Comparison of ENCODE assay signal across 1 cellular context in the genomic region with DNA sequence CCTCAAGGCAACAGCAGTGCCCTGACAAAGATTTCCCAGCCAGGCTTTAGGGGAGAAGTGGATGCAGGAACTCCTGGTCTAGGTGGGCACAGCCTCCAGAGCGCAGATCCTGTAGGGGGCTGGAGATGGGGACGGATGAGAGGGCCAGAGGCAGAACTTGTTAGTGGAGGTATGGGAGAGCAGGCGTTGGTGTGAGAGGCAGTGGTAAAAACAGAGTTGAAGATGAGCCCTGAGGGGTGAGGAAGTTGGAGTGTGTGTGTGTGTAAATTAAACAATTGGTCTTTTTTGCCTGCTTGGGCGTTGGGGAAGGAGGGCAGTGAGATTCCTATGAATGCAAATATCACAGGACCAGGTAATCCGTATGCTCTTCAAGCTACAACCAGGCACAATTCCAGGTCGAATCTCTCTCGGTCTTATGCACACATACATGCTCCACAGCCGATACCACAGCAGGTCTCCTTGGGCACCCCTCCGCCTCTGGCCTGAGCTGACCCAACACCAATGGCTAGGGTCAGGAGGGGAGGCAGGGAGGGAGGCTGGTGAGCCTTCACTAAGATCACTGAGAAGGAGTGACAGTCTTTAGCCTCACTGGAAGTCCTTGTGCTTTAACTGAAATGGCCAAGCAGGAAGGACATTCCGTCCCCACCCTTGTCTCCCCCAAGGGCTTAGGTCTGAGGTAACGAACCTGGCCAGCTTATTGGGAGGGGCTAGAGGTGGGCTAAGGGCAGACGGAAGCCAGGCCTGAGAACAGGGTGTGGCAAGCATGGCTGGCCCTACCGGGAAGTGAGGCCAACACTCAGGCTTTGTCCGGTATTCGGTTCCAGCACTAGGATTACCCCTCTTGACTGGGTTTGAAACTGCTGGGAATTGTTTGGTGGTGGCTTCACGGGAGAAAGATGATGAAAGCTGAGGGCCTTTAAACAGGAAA.
TF ChIP-seq lines count a peak whose summit lies in the region.

No MANE protein-coding gene starts in this region.

TF ChIP-seq in IMR-90, 13 proteins besides CTCF, POLR2A, EP300 and RAD21:
- TF ChIP-seq CEBPB (IDR thresholded peaks at IDR 0.05; ENCODE audit: low read depth, low read length) (no peak), MAFK (IDR thresholded peaks at IDR 0.05; ENCODE audit: low read depth, low read length) (no peak), BHLHE40 (IDR thresholded peaks at IDR 0.05; ENCODE audit: low read depth, low read length) (no peak), FOS (IDR thresholded peaks at IDR 0.05; ENCODE audit: low read depth, low read length) (no peak), MAZ (IDR thresholded peaks at IDR 0.05; ENCODE audit: borderline replicate concordance, low read depth, low read length) (no peak), MXI1 (IDR thresholded peaks at IDR 0.05; ENCODE audit: borderline replicate concordance, low read depth, low read length) (no peak), RFX5 (IDR thresholded peaks at IDR 0.05; ENCODE audit: low read depth, low read length) (no peak), CHD1 (IDR thresholded peaks at IDR 0.05; ENCODE audit: low read depth, low read length) (no peak), NFE2L2 (IDR thresholded peaks at IDR 0.05; ENCODE audit: low read depth, low read length) (no peak), SMC3 (IDR thresholded peaks at IDR 0.05; ENCODE audit: low read depth, low read length) (no peak), RCOR1 (IDR thresholded peaks at IDR 0.05; ENCODE audit: insufficient replicate concordance, low read length) (no peak), ELK1 (IDR thresholded peaks at IDR 0.05; ENCODE audit: borderline replicate concordance, low read depth, low read length) (no peak)
- TF ChIP-seq, protein P1, sequence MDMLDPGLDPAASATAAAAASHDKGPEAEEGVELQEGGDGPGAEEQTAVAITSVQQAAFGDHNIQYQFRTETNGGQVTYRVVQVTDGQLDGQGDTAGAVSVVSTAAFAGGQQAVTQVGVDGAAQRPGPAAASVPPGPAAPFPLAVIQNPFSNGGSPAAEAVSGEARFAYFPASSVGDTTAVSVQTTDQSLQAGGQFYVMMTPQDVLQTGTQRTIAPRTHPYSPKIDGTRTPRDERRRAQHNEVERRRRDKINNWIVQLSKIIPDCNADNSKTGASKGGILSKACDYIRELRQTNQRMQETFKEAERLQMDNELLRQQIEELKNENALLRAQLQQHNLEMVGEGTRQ (IDR thresholded peaks at IDR 0.05; ENCODE audit: low read depth, low read length): no peak
TF ChIP-seq in IMR-90: peak in this region for 0.
